Comparison of ENCODE assay signal across 8 cellular contexts in the genomic region with DNA sequence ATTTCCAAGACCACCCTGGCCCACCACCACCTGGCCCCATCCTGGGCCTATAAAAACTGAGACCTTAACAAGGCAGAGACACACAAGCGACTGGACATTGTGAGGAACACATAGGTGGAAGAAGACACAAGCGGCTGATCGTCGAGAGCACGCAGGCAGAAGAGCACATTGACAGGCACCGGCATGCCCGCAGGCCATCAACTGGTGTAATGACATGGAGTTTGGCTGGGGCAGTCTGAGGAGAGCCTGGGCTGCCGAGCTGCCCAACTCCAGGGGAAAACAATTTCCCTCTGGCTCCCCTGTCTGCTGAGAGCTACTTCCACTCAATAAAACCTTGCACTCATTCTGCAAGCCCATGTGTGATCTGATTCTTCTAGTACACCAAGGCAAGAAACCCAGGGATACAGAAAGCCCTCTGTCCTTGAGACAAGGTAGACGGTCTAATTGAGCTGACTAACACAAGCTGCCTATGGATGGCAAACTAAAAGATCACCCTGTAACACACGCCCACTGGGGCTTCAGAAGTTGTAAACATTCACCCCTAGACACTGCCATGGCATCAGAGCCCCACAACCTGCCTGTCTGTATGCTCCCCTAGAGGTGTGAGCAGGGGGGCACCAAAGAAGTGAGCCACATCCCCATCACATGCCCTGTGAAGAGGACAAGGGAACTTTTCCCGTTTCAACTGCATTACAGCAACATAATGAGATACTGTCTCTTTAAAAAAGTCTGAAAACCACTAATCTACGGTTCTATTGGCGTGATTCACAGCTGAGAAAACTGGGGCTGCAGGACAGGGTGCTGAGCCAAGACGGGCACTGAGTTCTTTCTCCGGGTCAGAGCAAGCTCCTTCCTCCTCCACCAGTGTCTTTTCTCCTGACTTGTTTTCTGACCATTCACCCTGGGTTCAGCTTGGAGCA. TPM values are rescaled to one million over a fixed set of nuclear protein-coding genes. Genes with fewer than 3 reads are reported as not detected.
DNase-seq lines count a peak whose midpoint lies in the region; ATAC-seq and TF ChIP-seq lines count a peak whose summit lies in the region.

No MANE protein-coding gene starts in this region.

- H3K27ac ChIP-seq in adrenal gland = peak overlapping the region in 2 of 5 donors; percentile 49 to 72

- ATAC-seq in GM18858 (IDR thresholded peaks at IDR 0.05; ENCODE audit: unreplicated experiment) (peak; percentile 28), HG03342 (IDR thresholded peaks at IDR 0.05; ENCODE audit: unreplicated experiment) (peak; percentile 49)
- no peak for ATAC-seq in effector memory CD8-positive, alpha-beta T cell (replicated peaks)

- peaks cover 28% of the 10 kb centered on the region for H3K4me1 Mint-ChIP-seq in nephron progenitor cell
- H3K4me1 Mint-ChIP-seq in effector memory CD8-positive, alpha-beta T cell (ENCODE audit: low read depth in 2 of 2) = no peaks in the 10 kb centered on the region

- H3K4me3 ChIP-seq in adrenal gland = no peak overlapping the region

- peaks cover 15 to 23% of the 10 kb centered on the region in 2 donors for H3K4me1 ChIP-seq in adrenal gland (replicated peaks in 1 of 2)

- DNase-seq in adrenal gland (peak in 5 of 7 donors; percentile 57 to 74 (median 63)), nephron progenitor cell (no peak), ecto neural progenitor cell (ENCODE audit: low spot score) (no peak)
- no peak for DNase-seq in activated CD4-positive, CD25-positive, alpha-beta regulatory T cell treated with anti-CD3 and anti-CD28 coated beads, Interleukin-2, amount 50 U/mL, for 72 hours
- no peak for DNase-seq in effector memory CD8-positive, alpha-beta T cell
- DNase-seq in activated CD4-positive, alpha-beta T cell treated with anti-CD3 and anti-CD28 coated beads for 4 hours = no peak

- peaks cover 20% of the 10 kb centered on the region for H3K27me3 Mint-ChIP-seq in nephron progenitor cell (ENCODE audit: low read depth, poor library complexity)
- H3K27me3 Mint-ChIP-seq in effector memory CD8-positive, alpha-beta T cell = no peaks in the 10 kb centered on the region

- H3K36me3 Mint-ChIP-seq in nephron progenitor cell (ENCODE audit: low read depth) = peaks cover 11% of the 10 kb centered on the region
- no peaks in the 10 kb centered on the region for H3K36me3 Mint-ChIP-seq in effector memory CD8-positive, alpha-beta T cell (ENCODE audit: insufficient read depth)

- H3K9me3 ChIP-seq in adrenal gland (replicated peaks in 1 of 3) = peaks cover 0 to 10% (median 0%) of the 10 kb centered on the region in 3 donors

- H3K27me3 ChIP-seq in adrenal gland = no peaks in the 10 kb centered on the region

- H3K36me3 ChIP-seq in adrenal gland (replicated peaks in 1 of 2) = no peaks in the 10 kb centered on the region

- whole genome bisulfite sequencing in adrenal gland, 4 donors = 63 to 65% (median 64%) methylated on average over 14 to 15 of the region's 15 CpGs

- intact Hi-C loops in adrenal gland (cut with DNase I) = no loop called here

- peak overlapping the region; percentile 30 for H3K27ac Mint-ChIP-seq in nephron progenitor cell
- no peak overlapping the region for H3K27ac Mint-ChIP-seq in effector memory CD8-positive, alpha-beta T cell

- TF ChIP-seq POLR2A in adrenal gland (IDR thresholded peaks at IDR 0.05) = no peak

- H3K9me3 Mint-ChIP-seq in nephron progenitor cell = peaks cover 44% of the 10 kb centered on the region
- peaks cover 9 to 10% of the 10 kb centered on the region in 2 donors for H3K9me3 Mint-ChIP-seq in effector memory CD8-positive, alpha-beta T cell

- no peak overlapping the region for H3K4me3 Mint-ChIP-seq in nephron progenitor cell
- no peak overlapping the region for H3K4me3 Mint-ChIP-seq in effector memory CD8-positive, alpha-beta T cell

- TF ChIP-seq CTCF in adrenal gland (IDR thresholded peaks at IDR 0.05) = no peak
- TF ChIP-seq CTCF in nephron progenitor cell (IDR thresholded peaks at IDR 0.05) = no peak

RNA-seq across cellular contexts. Expression of a gene that starts 18.5 kb away (rescaled TPM):
- 100 to 1,000 TPM in 6 of 8 donors, 10 to 100 TPM in 2; 75.8 to 188 (median 129) TPM for total RNA-seq in adrenal gland
- 10 to 100 TPM; 21.0 to 36.5 (median 36.4) TPM for polyA plus RNA-seq in adrenal gland

Comparison
In these comparisons a context has a peak if more than half of its experiments do, and no peak if none do; other contexts are left out.
1. DNase-seq: peak in adrenal gland (5 of 7); none in nephron progenitor cell (single experiment), activated CD4-positive, CD25-positive, alpha-beta regulatory T cell treated with anti-CD3 and anti-CD28 coated beads, Interleukin-2, amount 50 U/mL, for 72 hours (single experiment), effector memory CD8-positive, alpha-beta T cell (0 of 3), activated CD4-positive, alpha-beta T cell treated with anti-CD3 and anti-CD28 coated beads for 4 hours (0 of 2) and ecto neural progenitor cell (single experiment).